ENCODE assay signal across 8 cellular contexts in the genomic region with DNA sequence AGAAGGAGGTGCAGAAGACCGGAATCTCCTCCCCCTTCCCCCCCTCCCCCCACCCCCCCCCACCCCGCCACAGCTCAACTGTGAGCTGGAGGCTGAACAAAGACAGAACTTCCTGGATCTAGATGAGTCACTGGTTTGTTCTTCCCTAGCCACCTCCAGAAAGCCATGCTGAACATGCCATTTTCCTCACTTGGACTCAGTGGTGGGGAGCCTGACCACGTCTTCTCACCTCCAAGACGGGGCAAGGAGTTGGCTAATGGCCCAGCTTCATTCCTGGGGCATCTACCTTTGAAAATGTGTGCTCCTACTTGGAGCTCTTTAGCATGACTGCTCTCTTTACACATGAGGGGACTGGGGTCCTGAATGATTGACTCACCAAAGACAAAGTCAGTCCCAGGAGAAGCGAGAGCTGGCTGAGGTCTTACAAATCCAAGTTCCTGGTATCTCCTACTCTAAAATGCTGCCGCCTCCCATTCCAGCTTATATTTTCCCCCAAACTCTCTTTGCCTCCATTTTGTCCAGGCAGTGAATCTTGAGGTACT. TPM values are rescaled to one million over a fixed set of nuclear protein-coding genes. Genes with fewer than 3 reads are reported as not detected.
DNase-seq lines count a peak whose midpoint lies in the region; ATAC-seq and TF ChIP-seq lines count a peak whose summit lies in the region.

No MANE protein-coding gene starts in this region.

- peaks cover 2% of the 10 kb centered on the region for H3K27me3 Mint-ChIP-seq in glutamatergic neuron (ENCODE audit: unreplicated experiment)

- H3K4me3 Mint-ChIP-seq in glutamatergic neuron (ENCODE audit: unreplicated experiment): no peak overlapping the region

- no peak overlapping the region for H3K27ac Mint-ChIP-seq in glutamatergic neuron (ENCODE audit: unreplicated experiment)

- no peaks in the 10 kb centered on the region for H3K27me3 ChIP-seq in tibial artery

- no peaks in the 10 kb centered on the region for H3K36me3 ChIP-seq in tibial artery

- no peaks in the 10 kb centered on the region for H3K9me3 ChIP-seq in tibial artery

- H3K27ac ChIP-seq in tibial artery: no peak overlapping the region

- H3K4me1 Mint-ChIP-seq in glutamatergic neuron (ENCODE audit: low read depth, unreplicated experiment): no peaks in the 10 kb centered on the region

- peak; percentile 68 for ATAC-seq in GM19438 (IDR thresholded peaks at IDR 0.05; ENCODE audit: low read depth, unreplicated experiment)

- H3K36me3 Mint-ChIP-seq in glutamatergic neuron (ENCODE audit: unreplicated experiment): no peaks in the 10 kb centered on the region

- H3K4me3 ChIP-seq in epithelial cell of proximal tubule (ENCODE audit: low read depth, low read length) (no peak overlapping the region), tibial artery (no peak overlapping the region)

- intact Hi-C loops in tibial artery (cut with DNase I; ENCODE audit: low total_unique reads): loop anchor here (10.0 kb wide), 1 partner anchor 112 kb away; no protein-coding TSS in a partner anchor

- DNase-seq in NOMO-1 (lab: John Stamatoyannopoulos, UW; ENCODE audit: unreplicated experiment in 2 of 2) (peak; percentile 29 to 67), epithelial cell of proximal tubule (ENCODE audit: low read depth) (peak; percentile 88), renal cortical epithelial cell (ENCODE audit: low read depth) (peak; percentile 97), NCI-H2171 (lab: John Stamatoyannopoulos, UW) (no peak), glutamatergic neuron (no peak), tibial artery (no peak), NCI-H1105 treated with DMSO at 0.1 percent for 48 hours (lab: John Stamatoyannopoulos, UW) (no peak)

- peaks cover 3% of the 10 kb centered on the region for H3K9me3 Mint-ChIP-seq in glutamatergic neuron (ENCODE audit: unreplicated experiment)

- peaks cover 0 to 8% (median 6%) of the 10 kb centered on the region in 4 donors for H3K4me1 ChIP-seq in tibial artery

- TF ChIP-seq CTCF in epithelial cell of proximal tubule (conservative IDR thresholded peaks at IDR 0.05; ENCODE audit: low read depth, low read length) (no peak), glutamatergic neuron (IDR thresholded peaks at IDR 0.05; ENCODE audit: partially characterized antibody, unreplicated experiment) (no peak), tibial artery (IDR thresholded peaks at IDR 0.05) (no peak)

RNA-seq across cellular contexts. Expression of gene FZD5, which starts 22.6 kb away (rescaled TPM):
- 6.9 and 7.2 TPM in 2 replicates for total RNA-seq in epithelial cell of proximal tubule
- total RNA-seq in renal cortical epithelial cell: 7.8 and 15.4 TPM in 2 replicates
- 0.66 TPM for total RNA-seq in glutamatergic neuron (ENCODE audit: unreplicated experiment)

Comparison
In these comparisons a context has a peak if more than half of its experiments do, and no peak if none do; other contexts are left out.
1. DNase-seq: peak in NOMO-1 (2 of 2), epithelial cell of proximal tubule (single experiment) and renal cortical epithelial cell (single experiment); none in NCI-H2171 (single experiment), glutamatergic neuron (single experiment), tibial artery (0 of 2) and NCI-H1105 treated with DMSO at 0.1 percent for 48 hours (single experiment).